In genomic region chr22:45157907-45158306, GRCh38 we compare ENCODE assay signal across 16 cellular contexts.
"Had no signal": no experiment of that assay in that cellular context is flagged by ENCODE, and none has a peak within 500 bp of the region (broad histone marks: within the 10 kb centered on the region; RNA-seq: fewer than 3 reads in every experiment).

No MANE protein-coding gene starts in this region.

- H3K27me3 ChIP-seq: ovary had no signal

- H3K27ac Mint-ChIP-seq: activated B cell treated with CpG ODN at 0.5 μM for 24 hours; activated CD4-positive, alpha-beta T cell treated with anti-CD3 and anti-CD28 coated beads, Interleukin-2, amount 10 ng/mL, durations not matched to agents 24 days and 14 days; activated naive CD4-positive, alpha-beta T cell treated with anti-CD3 and anti-CD28 coated beads, Interleukin-2, amount 50 U/mL, for 24 hours; nephron progenitor cell had no signal

- ATAC-seq: effector memory CD8-positive, alpha-beta T cell; left cardiac atrium; T-helper 17 cell had no signal

- H3K9me3 Mint-ChIP-seq: activated B cell treated with CpG ODN at 0.5 μM for 24 hours; activated CD4-positive, alpha-beta T cell treated with anti-CD3 and anti-CD28 coated beads, Interleukin-2, amount 10 ng/mL, durations not matched to agents 24 days and 14 days; activated naive CD4-positive, alpha-beta T cell treated with anti-CD3 and anti-CD28 coated beads, Interleukin-2, amount 50 U/mL, for 24 hours; brain; dendritic cell treated with granulocyte-macrophage colony-stimulating factor and Interleukin-4, amounts not matched to agents 40 ng/mL and 50 ng/mL, for 4 days; effector memory CD8-positive, alpha-beta T cell; immature natural killer cell; nephron progenitor cell had no signal

- H3K4me3 Mint-ChIP-seq: activated B cell treated with CpG ODN at 0.5 μM for 24 hours; activated CD4-positive, alpha-beta T cell treated with anti-CD3 and anti-CD28 coated beads, Interleukin-2, amount 10 ng/mL, durations not matched to agents 24 days and 14 days; activated naive CD4-positive, alpha-beta T cell treated with anti-CD3 and anti-CD28 coated beads, Interleukin-2, amount 50 U/mL, for 24 hours; brain; dendritic cell treated with granulocyte-macrophage colony-stimulating factor and Interleukin-4, amounts not matched to agents 40 ng/mL and 50 ng/mL, for 4 days; effector memory CD8-positive, alpha-beta T cell; nephron progenitor cell; T-helper 17 cell had no signal

- H3K36me3 ChIP-seq: ovary had no signal

- H3K27ac ChIP-seq: ovary had no signal

- DNase-seq: activated B cell treated with CpG ODN at 0.5 μM for 24 hours; activated CD4-positive, alpha-beta T cell treated with anti-CD3 and anti-CD28 coated beads, Interleukin-2, amount 10 ng/mL, durations not matched to agents 24 days and 14 days; activated effector memory CD4-positive, alpha-beta T cell treated with Interleukin-2 at 50 U/mL for 16 hours; activated T-cell treated with anti-CD3 and anti-CD28 coated beads, Interleukin-2, amount 50 U/mL, for 1 hour; amygdala; effector memory CD8-positive, alpha-beta T cell; hypothalamus; immature natural killer cell; left cardiac atrium; mammary epithelial cell; nephron progenitor cell; T-helper 17 cell had no signal

- H3K9me3 ChIP-seq: ovary had no signal

- H3K4me3 ChIP-seq: ovary had no signal

- H3K27me3 Mint-ChIP-seq: activated B cell treated with CpG ODN at 0.5 μM for 24 hours; activated CD4-positive, alpha-beta T cell treated with anti-CD3 and anti-CD28 coated beads, Interleukin-2, amount 10 ng/mL, durations not matched to agents 24 days and 14 days; activated naive CD4-positive, alpha-beta T cell treated with anti-CD3 and anti-CD28 coated beads, Interleukin-2, amount 50 U/mL, for 24 hours; dendritic cell treated with granulocyte-macrophage colony-stimulating factor and Interleukin-4, amounts not matched to agents 40 ng/mL and 50 ng/mL, for 4 days; effector memory CD8-positive, alpha-beta T cell; T-helper 17 cell had no signal
